In the genomic region with DNA sequence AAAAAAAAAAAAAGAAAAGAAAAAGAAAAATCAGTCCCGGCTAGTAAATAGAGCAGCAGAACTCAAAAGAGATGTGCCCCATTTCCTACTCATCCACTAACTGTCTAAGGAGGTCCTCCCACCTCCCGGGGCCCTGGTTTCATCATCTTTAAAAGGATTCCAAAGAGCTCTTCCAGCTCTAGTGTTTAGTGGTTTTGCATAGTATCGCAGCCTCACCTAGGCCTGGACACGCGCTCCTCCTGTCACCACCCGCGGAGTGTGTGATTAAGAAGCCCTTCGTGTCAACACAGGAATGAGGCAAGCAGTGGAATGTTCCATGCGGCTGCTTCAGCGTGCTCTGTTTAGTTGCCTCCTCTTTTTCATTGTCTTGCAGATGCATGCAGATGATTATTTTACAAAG, we compare ENCODE assay signal across 12 cellular contexts. TPM values are rescaled to one million over a fixed set of nuclear protein-coding genes. Genes with fewer than 3 reads are reported as not detected.
DNase-seq lines count a peak whose midpoint lies in the region; ATAC-seq and TF ChIP-seq lines count a peak whose summit lies in the region.
"Had no signal": no experiment of that assay in that cellular context is flagged by ENCODE, and none has a peak within 500 bp of the region (broad histone marks: within the 10 kb centered on the region; RNA-seq: fewer than 3 reads in every experiment).

No MANE protein-coding gene starts in this region.

- no peaks in the 10 kb centered on the region; the same call in 1 of the 2 replicates for H3K27me3 ChIP-seq in IMR-90 (ENCODE audit: control insufficient read depth, insufficient read depth, low read length)

- CTCF ChIA-PET in IMR-90 (lab: Yijun Ruan, JAX), result interaction anchor here (0.7 kb wide), 1 partner anchor 1080 kb away, joined by 3 read pairs; no protein-coding TSS in a partner anchor

- H2BK15ac ChIP-seq in IMR-90 (ENCODE audit: low read depth, low read length), result no peak overlapping the region

- TF ChIP-seq RAD21 in IMR-90 (IDR thresholded peaks at IDR 0.05; ENCODE audit: low read length), result no peak

- TF ChIP-seq CTCF in IMR-90 (conservative IDR thresholded peaks at IDR 0.05; ENCODE audit: low read depth, low read length), result no peak

- 24% methylated on average over 6 of the region's 10 CpGs; no CpG with 5 or more reads in 1 of the 2 experiments for WGBS in IMR-90 (ENCODE audit: extremely low coverage in 2 of 2, insufficient read length in 1 of 2), 2 experiments

- intact Hi-C loops in IMR-90 (cut with micrococcal nuclease), result no loop called here

- no peak overlapping the region for H2BK20ac ChIP-seq in IMR-90 (ENCODE audit: low read depth, low read length)

- H3K36me3 ChIP-seq in IMR-90 (ENCODE audit: control insufficient read depth, insufficient read depth, low read length), result no peaks in the 10 kb centered on the region

- no peak overlapping the region for H2AK5ac ChIP-seq in IMR-90 (ENCODE audit: low read depth, low read length)

- no peak overlapping the region for H3K23ac ChIP-seq in IMR-90 (ENCODE audit: low read depth, low read length)

- H4K20me1 ChIP-seq in IMR-90 (ENCODE audit: insufficient read depth, low read length), result no peaks in the 10 kb centered on the region

- no peaks in the 10 kb centered on the region for H3K79me1 ChIP-seq in IMR-90 (ENCODE audit: low read depth in 1 of 2, low read length in 2 of 2)

- H3K4me3 ChIP-seq in IMR-90 (ENCODE audit: insufficient read depth, low read depth, low read length), result no peak overlapping the region

- no peak overlapping the region for H4K91ac ChIP-seq in IMR-90 (ENCODE audit: insufficient read depth, low read depth, low read length)

- TF ChIP-seq POLR2A in IMR-90 (IDR thresholded peaks at IDR 0.05; ENCODE audit: low read depth, low read length), result no peak

- dilution Hi-C loops in IMR-90 (cut with HindIII; ENCODE audit: low sequenced_read_pairs, unreplicated experiment), result no loop called here

- in situ Hi-C loops in IMR-90 (cut with MboI; ENCODE audit: low sequenced_read_pairs), result no loop called here

- BruUV-seq in IMR-90 (replicated peaks; lab: Mats Ljungman, UMichigan), result no TSS peak

- POLR2A ChIA-PET in IMR-90 (lab: Charles Lee; ENCODE audit: unreplicated experiment), result no interaction called here

- H3K56ac ChIP-seq in IMR-90 (ENCODE audit: extremely low read depth, insufficient read depth, low read length), result no peak overlapping the region

- peak; percentile 72 for ATAC-seq in IMR-90 (ENCODE audit: low read depth)
- ATAC-seq in GM21367 (IDR thresholded peaks at IDR 0.05; ENCODE audit: unreplicated experiment), result no peak
- no peak for ATAC-seq in GM19351 (IDR thresholded peaks at IDR 0.05; ENCODE audit: unreplicated experiment)
- no peak for ATAC-seq in HG02610 (IDR thresholded peaks at IDR 0.05; ENCODE audit: unreplicated experiment)
- ATAC-seq in HG03469 (IDR thresholded peaks at IDR 0.05; ENCODE audit: unreplicated experiment), result no peak

- H3K4me2 ChIP-seq in IMR-90 (ENCODE audit: low read depth, low read length), result 0 out of 2 replicates have a peak overlapping the region, but pooled peaks have one; percentile 28

- H3K9ac ChIP-seq in IMR-90 (ENCODE audit: low read depth, low read length), result no peak overlapping the region

- no peak overlapping the region for H3K18ac ChIP-seq in IMR-90 (ENCODE audit: low read depth, low read length)

- H4K8ac ChIP-seq in IMR-90 (ENCODE audit: low read depth in 2 of 2, low read length in 2 of 2), result no peak overlapping the region

- no peak overlapping the region for H3K14ac ChIP-seq in IMR-90 (replicated peaks; ENCODE audit: low read depth, low read length)

- no peak overlapping the region for H3K4ac ChIP-seq in IMR-90 (ENCODE audit: low read depth, low read length)

- peak overlapping the region; percentile 46 for H2AFZ ChIP-seq in IMR-90 (replicated peaks; ENCODE audit: low read length, poor library complexity)

- no peaks in the 10 kb centered on the region; the same call in 1 of the 2 replicates for H3K4me1 ChIP-seq in IMR-90 (ENCODE audit: control insufficient read depth, insufficient read depth, low read length)

- no peaks in the 10 kb centered on the region for H3K9me3 ChIP-seq in IMR-90 (ENCODE audit: control insufficient read depth, insufficient read depth, low read length)

- no peak overlapping the region for H2AK9ac ChIP-seq in IMR-90 (replicated peaks; ENCODE audit: low read depth, low read length, poor library complexity)

- no peak overlapping the region for H2BK5ac ChIP-seq in IMR-90 (ENCODE audit: low read depth, low read length, poor library complexity, severe bottlenecking)

- DNase-seq in ELF-1 (ENCODE audit: low read depth, low spot score) (peak; percentile 93), IMR-90 (peak; percentile 65), epidermal melanocyte (ENCODE audit: insufficient read length, low spot score) (peak; percentile 40), kidney tubule cell (ENCODE audit: low spot score) (peak; percentile 52)
- DNase-seq: activated CD4-positive, alpha-beta T cell treated with anti-CD3 and anti-CD28 coated beads for 4 hours; activated naive CD4-positive, alpha-beta T cell; effector memory CD4-positive, alpha-beta T cell; NCI-H2029 treated with DMSO at 0.1 percent for 48 hours had no signal

- H3K9me1 ChIP-seq in IMR-90 (ENCODE audit: insufficient read depth, low read length), result no peaks in the 10 kb centered on the region

- no peak overlapping the region for H3K27ac ChIP-seq in IMR-90 (ENCODE audit: insufficient read depth, low read length)

- no peak overlapping the region for H2BK120ac ChIP-seq in IMR-90 (ENCODE audit: low read depth, low read length)

- H4K5ac ChIP-seq in IMR-90 (ENCODE audit: low read depth, low read length), result no peak overlapping the region

TF ChIP-seq in IMR-90, 13 proteins besides CTCF, POLR2A, EP300 and RAD21:
- TF ChIP-seq RCOR1 (IDR thresholded peaks at IDR 0.05; ENCODE audit: insufficient replicate concordance, low read length) (no peak), CHD1 (IDR thresholded peaks at IDR 0.05; ENCODE audit: low read depth, low read length) (no peak), CEBPB (IDR thresholded peaks at IDR 0.05; ENCODE audit: low read depth, low read length) (peak; percentile 21; the same call in 1 of the 2 replicates), SMC3 (IDR thresholded peaks at IDR 0.05; ENCODE audit: low read depth, low read length) (no peak), RFX5 (IDR thresholded peaks at IDR 0.05; ENCODE audit: low read depth, low read length) (no peak), FOS (IDR thresholded peaks at IDR 0.05; ENCODE audit: low read depth, low read length) (no peak), BHLHE40 (IDR thresholded peaks at IDR 0.05; ENCODE audit: low read depth, low read length) (0 out of 2 replicates have a peak, but pooled peaks have one; percentile 19), MAZ (IDR thresholded peaks at IDR 0.05; ENCODE audit: borderline replicate concordance, low read depth, low read length) (no peak), MXI1 (IDR thresholded peaks at IDR 0.05; ENCODE audit: borderline replicate concordance, low read depth, low read length) (no peak)
- TF ChIP-seq, protein P1, sequence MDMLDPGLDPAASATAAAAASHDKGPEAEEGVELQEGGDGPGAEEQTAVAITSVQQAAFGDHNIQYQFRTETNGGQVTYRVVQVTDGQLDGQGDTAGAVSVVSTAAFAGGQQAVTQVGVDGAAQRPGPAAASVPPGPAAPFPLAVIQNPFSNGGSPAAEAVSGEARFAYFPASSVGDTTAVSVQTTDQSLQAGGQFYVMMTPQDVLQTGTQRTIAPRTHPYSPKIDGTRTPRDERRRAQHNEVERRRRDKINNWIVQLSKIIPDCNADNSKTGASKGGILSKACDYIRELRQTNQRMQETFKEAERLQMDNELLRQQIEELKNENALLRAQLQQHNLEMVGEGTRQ (IDR thresholded peaks at IDR 0.05; ENCODE audit: low read depth, low read length), result no peak

RNA-seq across cellular contexts. Expression of a gene that starts 49.0 kb away (rescaled TPM):
- total RNA-seq in IMR-90 (2012; rRNA removed), result 21.3 and 37.5 TPM in 2 replicates
- 18.2 and 24.9 TPM in 2 replicates for polyA plus RNA-seq in IMR-90 (2012; rRNA removed)
- polyA plus RNA-seq in IMR-90 (2012; cell fraction: cytosol; rRNA removed), result 5.2 and 5.4 TPM in 2 replicates
- 9.9 and 32.7 TPM in 2 replicates for polyA plus RNA-seq in IMR-90 (2012; cell fraction: nucleus; rRNA removed; ENCODE audit: low replicate concordance)

Comparison
In these comparisons a context has a peak if more than half of its experiments do, and no peak if none do; other contexts are left out.
1. DNase-seq: peak in every context shown above with its lines; median percentile 93 in ELF-1; 65 in IMR-90; 52 in kidney tubule cell; 40 in epidermal melanocyte.